ENCODE assay signal across 13 cellular contexts in the genomic region with DNA sequence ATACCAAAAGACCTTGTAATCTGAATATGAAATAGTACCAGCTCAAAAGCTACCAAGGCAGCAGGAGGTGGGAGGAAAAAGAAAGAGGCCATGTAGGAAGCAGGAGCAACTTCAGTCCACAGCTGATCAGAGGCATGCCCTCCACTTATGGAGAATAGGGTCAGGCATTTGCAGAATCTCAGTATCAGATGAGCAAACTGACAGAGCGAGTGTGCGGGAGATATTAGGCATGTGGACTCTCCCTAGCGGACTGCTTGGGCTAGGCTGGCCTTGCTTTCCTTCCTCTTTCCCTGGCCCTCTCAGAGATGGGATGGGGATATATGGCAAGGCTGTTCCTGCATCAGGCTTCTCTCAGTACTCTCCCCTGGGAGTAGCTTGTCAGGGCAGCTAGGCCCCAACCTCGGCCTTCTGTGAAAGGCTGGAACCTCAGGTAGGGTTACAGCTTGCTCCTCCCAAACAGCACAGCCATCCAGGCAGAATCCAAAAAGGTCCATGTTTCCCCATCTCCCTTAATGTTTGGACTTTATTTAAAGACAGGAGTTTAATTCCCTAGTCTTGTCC. TPM values are rescaled to one million over a fixed set of nuclear protein-coding genes. Genes with fewer than 3 reads are reported as not detected.
DNase-seq lines count a peak whose midpoint lies in the region; ATAC-seq and TF ChIP-seq lines count a peak whose summit lies in the region.
"Had no signal": no experiment of that assay in that cellular context is flagged by ENCODE, and none has a peak within 500 bp of the region (broad histone marks: within the 10 kb centered on the region; RNA-seq: fewer than 3 reads in every experiment).

No MANE protein-coding gene starts in this region.

- no peak for ATAC-seq in activated T-cell treated with anti-CD3 and anti-CD28 coated beads, Interleukin-2, amount 50 U/mL, for 4 hours
- no peak for ATAC-seq in WTC11
- no peak for ATAC-seq in left lung

- 88 to 100% (median 89%) methylated on average over 4 of the region's 4 CpGs for WGBS in stomach, 5 donors

- H3K4me3 Mint-ChIP-seq in activated T-cell treated with anti-CD3 and anti-CD28 coated beads, Interleukin-2, amount 50 U/mL, for 4 hours, result peak overlapping the region; percentile 75
- H3K4me3 Mint-ChIP-seq in WTC11, result peak overlapping the region; percentile 66
- no peak overlapping the region for H3K4me3 Mint-ChIP-seq in Caco-2 (ENCODE audit: unreplicated experiment)

- intact Hi-C loops in left lung (cut with DNase I) (no loop called here), stomach (cut with DNase I; ENCODE audit: low total_unique reads) (no loop called here), Caco-2 (cut with micrococcal nuclease; ENCODE audit: unreplicated experiment) (loop anchor here (5.0 kb wide), 1 partner anchor 518 kb away; no protein-coding TSS in a partner anchor)

- POLR2A ChIA-PET in WTC11 (lab: Charles Lee), result interaction anchor here (1.1 kb wide), 1 partner anchor 29 kb away, joined by 3 read pairs; no protein-coding TSS in a partner anchor
- POLR2A ChIA-PET in Caco-2 (lab: Charles Lee), result no interaction called here

- TF ChIP-seq POLR2A in stomach (IDR thresholded peaks at IDR 0.05), result no peak

- peaks cover 84% of the 10 kb centered on the region for H3K4me1 Mint-ChIP-seq in activated T-cell treated with anti-CD3 and anti-CD28 coated beads, Interleukin-2, amount 50 U/mL, for 4 hours (ENCODE audit: low read depth)
- H3K4me1 Mint-ChIP-seq in WTC11 (peaks cover 33% of the 10 kb centered on the region), Caco-2 (ENCODE audit: low read depth, unreplicated experiment) (peaks cover 12% of the 10 kb centered on the region)

- no peak overlapping the region for H3K4me3 ChIP-seq in left lung
- H3K4me3 ChIP-seq in stomach, result no peak overlapping the region
- H3K4me3 ChIP-seq in Caco-2 (ENCODE audit: low read depth, low read length), result no peak overlapping the region
- H3K4me3 ChIP-seq: MG63 had no signal

- H3K36me3 ChIP-seq in left lung (no peaks in the 10 kb centered on the region), stomach (no peaks in the 10 kb centered on the region), Caco-2 (ENCODE audit: control insufficient read depth, insufficient read depth, low read length) (no peaks in the 10 kb centered on the region)
- H3K36me3 ChIP-seq: MG63 had no signal

- no peaks in the 10 kb centered on the region for H3K9me3 ChIP-seq in left lung
- no peaks in the 10 kb centered on the region for H3K9me3 ChIP-seq in stomach
- no peaks in the 10 kb centered on the region for H3K9me3 ChIP-seq in Caco-2
- H3K9me3 ChIP-seq: MG63 had no signal

- BruUV-seq in Caco-2 (replicated peaks; lab: Mats Ljungman, UMichigan), result no TSS peak

- CTCF ChIA-PET in WTC11 (lab: Charles Lee) (interaction anchor here (1.3 to 3.2 kb wide), 4 partner anchors 41 to 136 kb away, joined by 3 to 19 read pairs (median 7); no protein-coding TSS in a partner anchor), Caco-2 (lab: Charles Lee) (no interaction called here)

- H3K9me3 Mint-ChIP-seq in activated T-cell treated with anti-CD3 and anti-CD28 coated beads, Interleukin-2, amount 50 U/mL, for 4 hours, result no peaks in the 10 kb centered on the region
- H3K9me3 Mint-ChIP-seq in WTC11 (no peaks in the 10 kb centered on the region), Caco-2 (ENCODE audit: unreplicated experiment) (no peaks in the 10 kb centered on the region)

- H3K4me1 ChIP-seq in left lung (peaks cover 10 to 60% of the 10 kb centered on the region in 2 donors), stomach (peaks cover 6 to 54% (median 25%) of the 10 kb centered on the region in 4 donors), Caco-2 (peaks cover 3% of the 10 kb centered on the region; the same call in 1 of the 2 replicates)

- DNase-seq in activated T-cell treated with anti-CD3 and anti-CD28 coated beads, Interleukin-2, amount 50 U/mL, for 4 hours, result no peak
- no peak for DNase-seq in activated T-cell treated with anti-CD3 and anti-CD28 coated beads, Interleukin-2, amount 50 U/mL, for 1 hour
- DNase-seq in WTC11 (ENCODE audit: low spot score) (no peak), left lung (no peak), stomach (no peak), middle frontal gyrus (ENCODE audit: extremely low spot score, low spot score) (no peak), Caco-2 (no peak), NCI-H187 (lab: John Stamatoyannopoulos, UW) (no peak)
- DNase-seq: amygdala, foreskin melanocyte, MG63, NCI-H446 treated with DMSO at 0.1 percent for 48 hours had no signal

- no peaks in the 10 kb centered on the region for H3K36me3 Mint-ChIP-seq in activated T-cell treated with anti-CD3 and anti-CD28 coated beads, Interleukin-2, amount 50 U/mL, for 4 hours (ENCODE audit: insufficient read depth)
- H3K36me3 Mint-ChIP-seq in WTC11, result peaks cover 33% of the 10 kb centered on the region
- no peaks in the 10 kb centered on the region for H3K36me3 Mint-ChIP-seq in Caco-2 (ENCODE audit: insufficient read depth, unreplicated experiment)

- H3K27me3 ChIP-seq in left lung (no peaks in the 10 kb centered on the region), stomach (no peaks in the 10 kb centered on the region), Caco-2 (replicated peaks; ENCODE audit: control insufficient read depth, insufficient read depth, low read length) (no peaks in the 10 kb centered on the region; the same call in 1 of the 2 replicates)
- H3K27me3 ChIP-seq: MG63 had no signal

- H3K27ac Mint-ChIP-seq in WTC11 (no peak overlapping the region), Caco-2 (ENCODE audit: unreplicated experiment) (no peak overlapping the region)

- TF ChIP-seq CTCF in WTC11 (IDR thresholded peaks at IDR 0.05) (no peak), left lung (IDR thresholded peaks at IDR 0.05) (no peak), stomach (IDR thresholded peaks at IDR 0.05) (no peak), Caco-2 (IDR thresholded peaks at IDR 0.05; ENCODE audit: insufficient read depth in 1 of 2, low read depth in 1 of 2, low read length in 1 of 2, severe bottlenecking in 1 of 2, unreplicated experiment in 1 of 2) (no peak)

- no peak for TF ChIP-seq EP300 in stomach (IDR thresholded peaks at IDR 0.05)

- H3K27me3 Mint-ChIP-seq in activated T-cell treated with anti-CD3 and anti-CD28 coated beads, Interleukin-2, amount 50 U/mL, for 4 hours (ENCODE audit: low read depth), result no peaks in the 10 kb centered on the region
- H3K27me3 Mint-ChIP-seq in WTC11 (ENCODE audit: low read depth), result peaks cover 89% of the 10 kb centered on the region
- peaks cover 13% of the 10 kb centered on the region for H3K27me3 Mint-ChIP-seq in Caco-2 (ENCODE audit: insufficient read depth, unreplicated experiment)

- H3K27ac ChIP-seq in left lung (peak overlapping the region; percentile 65 to 78), stomach (peak overlapping the region in 4 of 5 donors; percentile 67 to 85 (median 75))
- H3K27ac ChIP-seq: HL-60 had no signal

TF ChIP-seq in WTC11, 78 proteins besides CTCF, POLR2A, EP300 and RAD21 (continues in another document):
- TF ChIP-seq MYBL2 (CRISPR knock-in tag; IDR thresholded peaks at IDR 0.05) (no peak), HMGXB4 (CRISPR knock-in tag; IDR thresholded peaks at IDR 0.05) (no peak), ZNF219 (CRISPR knock-in tag; IDR thresholded peaks at IDR 0.05; ENCODE audit: borderline replicate concordance) (no peak), ELF4 (CRISPR knock-in tag; IDR thresholded peaks at IDR 0.05; ENCODE audit: low read depth) (no peak), ZNF281 (CRISPR knock-in tag; IDR thresholded peaks at IDR 0.05) (no peak)

RNA-seq across cellular contexts. Expression of gene ETS1, which starts 37.0 kb away (rescaled TPM):
- total RNA-seq in activated T-cell treated with anti-CD3 and anti-CD28 coated beads, Interleukin-2, amount 50 U/mL, for 4 hours, result 100 to 1,000 TPM; 246 to 299 (median 258) TPM
- 25.3 to 33.1 TPM (median 27.2 TPM) in 3 replicates for total RNA-seq in WTC11 (2021)
- total RNA-seq in left lung, result 100 to 1,000 TPM in 1 of 2 donors, 10 to 100 TPM in 1; 70.2 to 108 TPM
- 10 to 100 TPM in 4 of 5 donors, 1 to 10 TPM in 1; 8.8 to 72.5 (median 24.6) TPM for total RNA-seq in stomach
- polyA plus RNA-seq in stomach, result 10 to 100 TPM in 2 of 3 donors, 1 to 10 TPM in 1; 7.0 to 35.4 (median 20.4) TPM
- 1.1 and 1.2 TPM in 2 replicates for total RNA-seq in Caco-2 (2022)
